In the genomic region with DNA sequence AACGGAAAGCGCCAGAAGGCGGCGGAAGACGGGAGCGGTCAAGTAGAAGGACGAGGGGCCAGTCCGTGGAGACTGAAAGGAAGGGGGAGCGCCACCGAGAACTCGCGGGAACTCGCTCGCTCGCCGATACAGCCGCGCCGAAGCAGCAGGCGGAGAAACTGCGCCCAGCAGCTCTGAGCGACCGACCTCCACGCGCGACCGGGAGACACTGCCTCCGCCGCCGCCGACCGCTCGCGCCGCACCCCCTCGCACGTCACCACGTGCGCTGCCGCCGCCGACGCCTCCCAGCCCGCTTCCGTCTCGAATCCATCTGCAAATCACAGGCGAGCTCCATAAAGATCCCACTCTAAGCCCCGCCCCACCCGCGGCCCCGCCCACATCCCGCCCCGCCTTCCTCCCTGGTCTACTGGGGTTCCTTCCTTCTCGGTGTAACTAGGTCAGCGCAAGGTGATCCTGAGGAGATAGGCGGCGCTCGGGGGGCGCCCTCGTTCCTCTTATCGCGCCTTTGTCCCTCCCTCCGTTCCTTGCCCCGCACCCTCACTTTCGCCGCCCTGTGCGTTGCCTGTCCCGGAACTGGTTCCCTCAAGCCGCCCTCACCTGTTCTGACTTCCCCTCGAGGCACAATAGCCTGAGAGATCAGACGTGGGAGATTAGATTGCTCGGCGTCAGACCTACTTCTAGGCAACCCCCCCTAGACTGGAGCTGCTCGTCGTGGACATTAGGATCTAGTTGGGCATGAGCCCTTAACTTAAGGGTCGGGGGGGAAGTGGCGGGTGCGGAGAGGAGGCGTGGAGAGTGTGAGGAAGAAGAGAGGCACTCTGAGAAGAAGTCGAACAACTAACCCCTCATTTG, we compare ENCODE assay signal across 1 cellular context.
TF ChIP-seq lines count a peak whose summit lies in the region.

A gene (minus strand): TSS at position 210 of the 852 bp plus-strand sequence. CDS start 7,750 bp downstream, outside the sequence.

TF ChIP-seq in HepG2, 621 proteins besides CTCF, POLR2A, EP300 and RAD21 (continued from another document and continues in another):
- TF ChIP-seq, protein P1, sequence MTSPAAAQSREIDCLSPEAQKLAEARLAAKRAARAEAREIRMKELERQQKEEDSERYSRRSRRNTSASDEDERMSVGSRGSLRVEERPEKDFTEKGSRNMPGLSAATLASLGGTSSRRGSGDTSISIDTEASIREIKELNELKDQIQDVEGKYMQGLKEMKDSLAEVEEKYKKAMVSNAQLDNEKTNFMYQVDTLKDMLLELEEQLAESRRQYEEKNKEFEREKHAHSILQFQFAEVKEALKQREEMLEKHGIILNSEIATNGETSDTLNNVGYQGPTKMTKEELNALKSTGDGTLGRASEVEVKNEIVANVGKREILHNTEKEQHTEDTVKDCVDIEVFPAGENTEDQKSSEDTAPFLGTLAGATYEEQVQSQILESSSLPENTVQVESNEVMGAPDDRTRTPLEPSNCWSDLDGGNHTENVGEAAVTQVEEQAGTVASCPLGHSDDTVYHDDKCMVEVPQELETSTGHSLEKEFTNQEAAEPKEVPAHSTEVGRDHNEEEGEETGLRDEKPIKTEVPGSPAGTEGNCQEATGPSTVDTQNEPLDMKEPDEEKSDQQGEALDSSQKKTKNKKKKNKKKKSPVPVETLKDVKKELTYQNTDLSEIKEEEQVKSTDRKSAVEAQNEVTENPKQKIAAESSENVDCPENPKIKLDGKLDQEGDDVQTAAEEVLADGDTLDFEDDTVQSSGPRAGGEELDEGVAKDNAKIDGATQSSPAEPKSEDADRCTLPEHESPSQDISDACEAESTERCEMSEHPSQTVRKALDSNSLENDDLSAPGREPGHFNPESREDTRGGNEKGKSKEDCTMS (CRISPR knock-in tag; conservative IDR thresholded peaks at IDR 0.05), result no peak
- no peak for TF ChIP-seq ZNF891 (CRISPR knock-in tag; IDR thresholded peaks at IDR 0.05)
- peak; percentile 48; the same call in 1 of the 2 replicates for TF ChIP-seq BRD4 (CRISPR knock-in tag; IDR thresholded peaks at IDR 0.05)
- no peak for TF ChIP-seq RFX1 (IDR thresholded peaks at IDR 0.05)
- TF ChIP-seq ZNF775 (CRISPR knock-in tag; IDR thresholded peaks at IDR 0.05; ENCODE audit: borderline replicate concordance), result no peak
- TF ChIP-seq ZSCAN20 (CRISPR knock-in tag; IDR thresholded peaks at IDR 0.05; ENCODE audit: borderline replicate concordance), result no peak
- TF ChIP-seq REL (CRISPR knock-in tag; conservative IDR thresholded peaks at IDR 0.05), result no peak
- peak; percentile 71 for TF ChIP-seq EED (CRISPR knock-in tag; IDR thresholded peaks at IDR 0.05)
- no peak for TF ChIP-seq ZNF550 (CRISPR knock-in tag; IDR thresholded peaks at IDR 0.05; ENCODE audit: borderline replicate concordance)
- no peak for TF ChIP-seq MED8 (CRISPR knock-in tag; IDR thresholded peaks at IDR 0.05; ENCODE audit: insufficient replicate concordance)
- TF ChIP-seq ZNF678 (CRISPR knock-in tag; IDR thresholded peaks at IDR 0.05), result 0 out of 2 replicates have a peak, but pooled peaks have one; percentile 46
- no peak for TF ChIP-seq TCF12 (IDR thresholded peaks at IDR 0.05)
- TF ChIP-seq TCF12 (CRISPR knock-in tag; IDR thresholded peaks at IDR 0.05), result no peak
- TF ChIP-seq ZNF879 (CRISPR knock-in tag; IDR thresholded peaks at IDR 0.05), result no peak
- TF ChIP-seq, protein P2, sequence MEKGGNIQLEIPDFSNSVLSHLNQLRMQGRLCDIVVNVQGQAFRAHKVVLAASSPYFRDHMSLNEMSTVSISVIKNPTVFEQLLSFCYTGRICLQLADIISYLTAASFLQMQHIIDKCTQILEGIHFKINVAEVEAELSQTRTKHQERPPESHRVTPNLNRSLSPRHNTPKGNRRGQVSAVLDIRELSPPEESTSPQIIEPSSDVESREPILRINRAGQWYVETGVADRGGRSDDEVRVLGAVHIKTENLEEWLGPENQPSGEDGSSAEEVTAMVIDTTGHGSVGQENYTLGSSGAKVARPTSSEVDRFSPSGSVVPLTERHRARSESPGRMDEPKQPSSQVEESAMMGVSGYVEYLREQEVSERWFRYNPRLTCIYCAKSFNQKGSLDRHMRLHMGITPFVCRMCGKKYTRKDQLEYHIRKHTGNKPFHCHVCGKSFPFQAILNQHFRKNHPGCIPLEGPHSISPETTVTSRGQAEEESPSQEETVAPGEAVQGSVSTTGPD (CRISPR knock-in tag; IDR thresholded peaks at IDR 0.05), result no peak
- peak; percentile 30; the same call in 1 of the 2 replicates for TF ChIP-seq GABPA (IDR thresholded peaks at IDR 0.05; ENCODE audit: low read depth, low read length)
- TF ChIP-seq GABPA (CRISPR knock-in tag; IDR thresholded peaks at IDR 0.05; ENCODE audit: low read depth), result peak; percentile 74
- peak; percentile 48 for TF ChIP-seq YY1 (IDR thresholded peaks at IDR 0.05; ENCODE audit: insufficient read depth, insufficient replicate concordance, low read depth, low read length)
- peak; percentile 83 for TF ChIP-seq HDAC1 (CRISPR knock-in tag; IDR thresholded peaks at IDR 0.05)
- TF ChIP-seq TBX3 (IDR thresholded peaks at IDR 0.05; ENCODE audit: borderline replicate concordance), result no peak
- no peak for TF ChIP-seq PRPF4 (IDR thresholded peaks at IDR 0.05; ENCODE audit: low read depth, low read length, poor library complexity, severe bottlenecking)
- TF ChIP-seq, protein P3, sequence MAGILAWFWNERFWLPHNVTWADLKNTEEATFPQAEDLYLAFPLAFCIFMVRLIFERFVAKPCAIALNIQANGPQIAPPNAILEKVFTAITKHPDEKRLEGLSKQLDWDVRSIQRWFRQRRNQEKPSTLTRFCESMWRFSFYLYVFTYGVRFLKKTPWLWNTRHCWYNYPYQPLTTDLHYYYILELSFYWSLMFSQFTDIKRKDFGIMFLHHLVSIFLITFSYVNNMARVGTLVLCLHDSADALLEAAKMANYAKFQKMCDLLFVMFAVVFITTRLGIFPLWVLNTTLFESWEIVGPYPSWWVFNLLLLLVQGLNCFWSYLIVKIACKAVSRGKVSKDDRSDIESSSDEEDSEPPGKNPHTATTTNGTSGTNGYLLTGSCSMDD (CRISPR knock-in tag; IDR thresholded peaks at IDR 0.05), result no peak
- TF ChIP-seq ZNF326 (CRISPR knock-in tag; IDR thresholded peaks at IDR 0.05; ENCODE audit: borderline replicate concordance), result no peak
- TF ChIP-seq, protein P4, sequence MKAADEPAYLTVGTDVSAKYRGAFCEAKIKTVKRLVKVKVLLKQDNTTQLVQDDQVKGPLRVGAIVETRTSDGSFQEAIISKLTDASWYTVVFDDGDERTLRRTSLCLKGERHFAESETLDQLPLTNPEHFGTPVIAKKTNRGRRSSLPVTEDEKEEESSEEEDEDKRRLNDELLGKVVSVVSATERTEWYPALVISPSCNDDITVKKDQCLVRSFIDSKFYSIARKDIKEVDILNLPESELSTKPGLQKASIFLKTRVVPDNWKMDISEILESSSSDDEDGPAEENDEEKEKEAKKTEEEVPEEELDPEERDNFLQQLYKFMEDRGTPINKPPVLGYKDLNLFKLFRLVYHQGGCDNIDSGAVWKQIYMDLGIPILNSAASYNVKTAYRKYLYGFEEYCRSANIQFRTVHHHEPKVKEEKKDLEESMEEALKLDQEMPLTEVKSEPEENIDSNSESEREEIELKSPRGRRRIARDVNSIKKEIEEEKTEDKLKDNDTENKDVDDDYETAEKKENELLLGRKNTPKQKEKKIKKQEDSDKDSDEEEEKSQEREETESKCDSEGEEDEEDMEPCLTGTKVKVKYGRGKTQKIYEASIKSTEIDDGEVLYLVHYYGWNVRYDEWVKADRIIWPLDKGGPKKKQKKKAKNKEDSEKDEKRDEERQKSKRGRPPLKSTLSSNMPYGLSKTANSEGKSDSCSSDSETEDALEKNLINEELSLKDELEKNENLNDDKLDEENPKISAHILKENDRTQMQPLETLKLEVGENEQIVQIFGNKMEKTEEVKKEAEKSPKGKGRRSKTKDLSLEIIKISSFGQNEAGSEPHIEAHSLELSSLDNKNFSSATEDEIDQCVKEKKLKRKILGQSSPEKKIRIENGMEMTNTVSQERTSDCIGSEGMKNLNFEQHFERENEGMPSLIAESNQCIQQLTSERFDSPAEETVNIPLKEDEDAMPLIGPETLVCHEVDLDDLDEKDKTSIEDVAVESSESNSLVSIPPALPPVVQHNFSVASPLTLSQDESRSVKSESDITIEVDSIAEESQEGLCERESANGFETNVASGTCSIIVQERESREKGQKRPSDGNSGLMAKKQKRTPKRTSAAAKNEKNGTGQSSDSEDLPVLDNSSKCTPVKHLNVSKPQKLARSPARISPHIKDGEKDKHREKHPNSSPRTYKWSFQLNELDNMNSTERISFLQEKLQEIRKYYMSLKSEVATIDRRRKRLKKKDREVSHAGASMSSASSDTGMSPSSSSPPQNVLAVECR (CRISPR knock-in tag; IDR thresholded peaks at IDR 0.05; ENCODE audit: borderline replicate concordance), result peak; percentile 84
- TF ChIP-seq SIX1 (CRISPR knock-in tag; IDR thresholded peaks at IDR 0.05; ENCODE audit: borderline replicate concordance), result no peak
- TF ChIP-seq ARHGAP35 (CRISPR knock-in tag; IDR thresholded peaks at IDR 0.05; ENCODE audit: borderline replicate concordance), result no peak
- TF ChIP-seq KDM6A (CRISPR knock-in tag; IDR thresholded peaks at IDR 0.05; ENCODE audit: low read depth), result no peak
- TF ChIP-seq, protein P5, sequence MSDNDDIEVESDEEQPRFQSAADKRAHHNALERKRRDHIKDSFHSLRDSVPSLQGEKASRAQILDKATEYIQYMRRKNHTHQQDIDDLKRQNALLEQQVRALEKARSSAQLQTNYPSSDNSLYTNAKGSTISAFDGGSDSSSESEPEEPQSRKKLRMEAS (IDR thresholded peaks at IDR 0.05), result peak; percentile 98
- TF ChIP-seq GABPB1 (CRISPR knock-in tag; IDR thresholded peaks at IDR 0.05), result peak; percentile 86
- TF ChIP-seq SATB2 (CRISPR knock-in tag; IDR thresholded peaks at IDR 0.05), result 0 out of 2 replicates have a peak, but pooled peaks have one; percentile 41
- TF ChIP-seq, protein P6, sequence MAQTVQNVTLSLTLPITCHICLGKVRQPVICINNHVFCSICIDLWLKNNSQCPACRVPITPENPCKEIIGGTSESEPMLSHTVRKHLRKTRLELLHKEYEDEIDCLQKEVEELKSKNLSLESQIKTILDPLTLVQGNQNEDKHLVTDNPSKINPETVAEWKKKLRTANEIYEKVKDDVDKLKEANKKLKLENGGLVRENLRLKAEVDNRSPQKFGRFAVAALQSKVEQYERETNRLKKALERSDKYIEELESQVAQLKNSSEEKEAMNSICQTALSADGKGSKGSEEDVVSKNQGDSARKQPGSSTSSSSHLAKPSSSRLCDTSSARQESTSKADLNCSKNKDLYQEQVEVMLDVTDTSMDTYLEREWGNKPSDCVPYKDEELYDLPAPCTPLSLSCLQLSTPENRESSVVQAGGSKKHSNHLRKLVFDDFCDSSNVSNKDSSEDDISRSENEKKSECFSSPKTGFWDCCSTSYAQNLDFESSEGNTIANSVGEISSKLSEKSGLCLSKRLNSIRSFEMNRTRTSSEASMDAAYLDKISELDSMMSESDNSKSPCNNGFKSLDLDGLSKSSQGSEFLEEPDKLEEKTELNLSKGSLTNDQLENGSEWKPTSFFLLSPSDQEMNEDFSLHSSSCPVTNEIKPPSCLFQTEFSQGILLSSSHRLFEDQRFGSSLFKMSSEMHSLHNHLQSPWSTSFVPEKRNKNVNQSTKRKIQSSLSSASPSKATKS (CRISPR knock-in tag; IDR thresholded peaks at IDR 0.05), result peak; percentile 82; the same call in 1 of the 2 replicates
- TF ChIP-seq, protein P7, sequence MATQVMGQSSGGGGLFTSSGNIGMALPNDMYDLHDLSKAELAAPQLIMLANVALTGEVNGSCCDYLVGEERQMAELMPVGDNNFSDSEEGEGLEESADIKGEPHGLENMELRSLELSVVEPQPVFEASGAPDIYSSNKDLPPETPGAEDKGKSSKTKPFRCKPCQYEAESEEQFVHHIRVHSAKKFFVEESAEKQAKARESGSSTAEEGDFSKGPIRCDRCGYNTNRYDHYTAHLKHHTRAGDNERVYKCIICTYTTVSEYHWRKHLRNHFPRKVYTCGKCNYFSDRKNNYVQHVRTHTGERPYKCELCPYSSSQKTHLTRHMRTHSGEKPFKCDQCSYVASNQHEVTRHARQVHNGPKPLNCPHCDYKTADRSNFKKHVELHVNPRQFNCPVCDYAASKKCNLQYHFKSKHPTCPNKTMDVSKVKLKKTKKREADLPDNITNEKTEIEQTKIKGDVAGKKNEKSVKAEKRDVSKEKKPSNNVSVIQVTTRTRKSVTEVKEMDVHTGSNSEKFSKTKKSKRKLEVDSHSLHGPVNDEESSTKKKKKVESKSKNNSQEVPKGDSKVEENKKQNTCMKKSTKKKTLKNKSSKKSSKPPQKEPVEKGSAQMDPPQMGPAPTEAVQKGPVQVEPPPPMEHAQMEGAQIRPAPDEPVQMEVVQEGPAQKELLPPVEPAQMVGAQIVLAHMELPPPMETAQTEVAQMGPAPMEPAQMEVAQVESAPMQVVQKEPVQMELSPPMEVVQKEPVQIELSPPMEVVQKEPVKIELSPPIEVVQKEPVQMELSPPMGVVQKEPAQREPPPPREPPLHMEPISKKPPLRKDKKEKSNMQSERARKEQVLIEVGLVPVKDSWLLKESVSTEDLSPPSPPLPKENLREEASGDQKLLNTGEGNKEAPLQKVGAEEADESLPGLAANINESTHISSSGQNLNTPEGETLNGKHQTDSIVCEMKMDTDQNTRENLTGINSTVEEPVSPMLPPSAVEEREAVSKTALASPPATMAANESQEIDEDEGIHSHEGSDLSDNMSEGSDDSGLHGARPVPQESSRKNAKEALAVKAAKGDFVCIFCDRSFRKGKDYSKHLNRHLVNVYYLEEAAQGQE (IDR thresholded peaks at IDR 0.05; ENCODE audit: borderline replicate concordance in 1 of 2, low read depth in 1 of 2, low read length in 2 of 2), result peak in 1 of 2 experiments; percentile 68; a peak in 1 of 4 replicates
- peak; percentile 65; the same call in 1 of the 2 replicates for TF ChIP-seq CCDC6 (CRISPR knock-in tag; IDR thresholded peaks at IDR 0.05)
- no peak for TF ChIP-seq MZF1 (CRISPR knock-in tag; IDR thresholded peaks at IDR 0.05; ENCODE audit: borderline replicate concordance)
- no peak for TF ChIP-seq ZNF296 (CRISPR knock-in tag; conservative IDR thresholded peaks at IDR 0.05)
- TF ChIP-seq, protein P8, sequence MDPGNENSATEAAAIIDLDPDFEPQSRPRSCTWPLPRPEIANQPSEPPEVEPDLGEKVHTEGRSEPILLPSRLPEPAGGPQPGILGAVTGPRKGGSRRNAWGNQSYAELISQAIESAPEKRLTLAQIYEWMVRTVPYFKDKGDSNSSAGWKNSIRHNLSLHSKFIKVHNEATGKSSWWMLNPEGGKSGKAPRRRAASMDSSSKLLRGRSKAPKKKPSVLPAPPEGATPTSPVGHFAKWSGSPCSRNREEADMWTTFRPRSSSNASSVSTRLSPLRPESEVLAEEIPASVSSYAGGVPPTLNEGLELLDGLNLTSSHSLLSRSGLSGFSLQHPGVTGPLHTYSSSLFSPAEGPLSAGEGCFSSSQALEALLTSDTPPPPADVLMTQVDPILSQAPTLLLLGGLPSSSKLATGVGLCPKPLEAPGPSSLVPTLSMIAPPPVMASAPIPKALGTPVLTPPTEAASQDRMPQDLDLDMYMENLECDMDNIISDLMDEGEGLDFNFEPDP (CRISPR knock-in tag; conservative IDR thresholded peaks at IDR 0.05), result 0 out of 2 replicates have a peak, but pooled peaks have one; percentile 81
- TF ChIP-seq MIXL1 (CRISPR knock-in tag; IDR thresholded peaks at IDR 0.05), result peak; percentile 39; the same call in 1 of the 2 replicates
